2 cellular contexts compared by ENCODE assay signal in the genomic region with DNA sequence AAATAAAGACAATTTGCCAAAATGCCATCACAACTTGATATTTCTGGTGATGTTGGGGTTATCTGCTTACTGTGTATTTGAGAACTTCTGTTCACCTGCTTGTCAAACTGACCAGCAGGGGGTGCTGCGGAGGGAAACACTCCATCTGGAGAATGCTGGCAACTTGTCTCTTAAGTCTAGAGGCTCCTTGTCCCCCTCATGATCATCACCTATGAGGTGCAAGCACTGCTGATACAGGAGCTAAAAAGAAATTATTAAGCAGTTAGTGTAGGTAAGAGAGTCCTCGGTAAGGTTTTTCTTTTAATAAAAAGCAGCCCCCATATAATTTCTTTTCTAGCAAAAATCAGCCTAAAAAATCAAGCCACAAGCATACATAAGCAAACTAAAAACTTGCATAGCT.
A peak's percentile ranks its signal among the peaks of the same experiment; 100 is the strongest.
TF ChIP-seq lines count a peak whose summit lies in the region.

No MANE protein-coding gene starts in this region.

TF ChIP-seq in IMR-90, 13 proteins besides CTCF, POLR2A, EP300 and RAD21:
- no peak for TF ChIP-seq BHLHE40 (IDR thresholded peaks at IDR 0.05; ENCODE audit: low read depth, low read length)
- peak; percentile 43 for TF ChIP-seq SMC3 (IDR thresholded peaks at IDR 0.05; ENCODE audit: low read depth, low read length)
- TF ChIP-seq, protein P1, sequence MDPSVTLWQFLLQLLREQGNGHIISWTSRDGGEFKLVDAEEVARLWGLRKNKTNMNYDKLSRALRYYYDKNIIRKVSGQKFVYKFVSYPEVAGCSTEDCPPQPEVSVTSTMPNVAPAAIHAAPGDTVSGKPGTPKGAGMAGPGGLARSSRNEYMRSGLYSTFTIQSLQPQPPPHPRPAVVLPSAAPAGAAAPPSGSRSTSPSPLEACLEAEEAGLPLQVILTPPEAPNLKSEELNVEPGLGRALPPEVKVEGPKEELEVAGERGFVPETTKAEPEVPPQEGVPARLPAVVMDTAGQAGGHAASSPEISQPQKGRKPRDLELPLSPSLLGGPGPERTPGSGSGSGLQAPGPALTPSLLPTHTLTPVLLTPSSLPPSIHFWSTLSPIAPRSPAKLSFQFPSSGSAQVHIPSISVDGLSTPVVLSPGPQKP (IDR thresholded peaks at IDR 0.05; ENCODE audit: borderline replicate concordance, low read depth, low read length): no peak
- no peak for TF ChIP-seq FOS (IDR thresholded peaks at IDR 0.05; ENCODE audit: low read depth, low read length)
- no peak for TF ChIP-seq NFE2L2 (IDR thresholded peaks at IDR 0.05; ENCODE audit: low read depth, low read length)

TF ChIP-seq in WTC11, 78 proteins besides CTCF, POLR2A, EP300 and RAD21 (continued from another document):
- TF ChIP-seq, protein P2, sequence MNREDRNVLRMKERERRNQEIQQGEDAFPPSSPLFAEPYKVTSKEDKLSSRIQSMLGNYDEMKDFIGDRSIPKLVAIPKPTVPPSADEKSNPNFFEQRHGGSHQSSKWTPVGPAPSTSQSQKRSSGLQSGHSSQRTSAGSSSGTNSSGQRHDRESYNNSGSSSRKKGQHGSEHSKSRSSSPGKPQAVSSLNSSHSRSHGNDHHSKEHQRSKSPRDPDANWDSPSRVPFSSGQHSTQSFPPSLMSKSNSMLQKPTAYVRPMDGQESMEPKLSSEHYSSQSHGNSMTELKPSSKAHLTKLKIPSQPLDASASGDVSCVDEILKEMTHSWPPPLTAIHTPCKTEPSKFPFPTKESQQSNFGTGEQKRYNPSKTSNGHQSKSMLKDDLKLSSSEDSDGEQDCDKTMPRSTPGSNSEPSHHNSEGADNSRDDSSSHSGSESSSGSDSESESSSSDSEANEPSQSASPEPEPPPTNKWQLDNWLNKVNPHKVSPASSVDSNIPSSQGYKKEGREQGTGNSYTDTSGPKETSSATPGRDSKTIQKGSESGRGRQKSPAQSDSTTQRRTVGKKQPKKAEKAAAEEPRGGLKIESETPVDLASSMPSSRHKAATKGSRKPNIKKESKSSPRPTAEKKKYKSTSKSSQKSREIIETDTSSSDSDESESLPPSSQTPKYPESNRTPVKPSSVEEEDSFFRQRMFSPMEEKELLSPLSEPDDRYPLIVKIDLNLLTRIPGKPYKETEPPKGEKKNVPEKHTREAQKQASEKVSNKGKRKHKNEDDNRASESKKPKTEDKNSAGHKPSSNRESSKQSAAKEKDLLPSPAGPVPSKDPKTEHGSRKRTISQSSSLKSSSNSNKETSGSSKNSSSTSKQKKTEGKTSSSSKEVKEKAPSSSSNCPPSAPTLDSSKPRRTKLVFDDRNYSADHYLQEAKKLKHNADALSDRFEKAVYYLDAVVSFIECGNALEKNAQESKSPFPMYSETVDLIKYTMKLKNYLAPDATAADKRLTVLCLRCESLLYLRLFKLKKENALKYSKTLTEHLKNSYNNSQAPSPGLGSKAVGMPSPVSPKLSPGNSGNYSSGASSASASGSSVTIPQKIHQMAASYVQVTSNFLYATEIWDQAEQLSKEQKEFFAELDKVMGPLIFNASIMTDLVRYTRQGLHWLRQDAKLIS (CRISPR knock-in tag; IDR thresholded peaks at IDR 0.05; ENCODE audit: borderline replicate concordance): no peak
- TF ChIP-seq ETV6 (CRISPR knock-in tag; IDR thresholded peaks at IDR 0.05): no peak
- TF ChIP-seq OVOL2 (CRISPR knock-in tag; IDR thresholded peaks at IDR 0.05; ENCODE audit: borderline replicate concordance): no peak
- no peak for TF ChIP-seq ZNF232 (CRISPR knock-in tag; IDR thresholded peaks at IDR 0.05)
- no peak for TF ChIP-seq MXD4 (CRISPR knock-in tag; IDR thresholded peaks at IDR 0.05; ENCODE audit: borderline replicate concordance)
